ENCODE assay signal across 24 cellular contexts in genomic region chr15:64251658-64252057, GRCh38.
DNase-seq lines count a peak whose midpoint lies in the region; ATAC-seq and TF ChIP-seq lines count a peak whose summit lies in the region.
"Had no signal": no experiment of that assay in that cellular context is flagged by ENCODE, and none has a peak within 500 bp of the region (broad histone marks: within the 10 kb centered on the region; RNA-seq: fewer than 3 reads in every experiment).

No MANE protein-coding gene starts in this region.

- H3K9me3 ChIP-seq in IMR-90 (ENCODE audit: control insufficient read depth, insufficient read depth, low read length) = no peaks in the 10 kb centered on the region; the same call in 1 of the 2 replicates
- H3K9me3 ChIP-seq: Caco-2, MG63 had no signal

- H2AK9ac ChIP-seq in IMR-90 (replicated peaks; ENCODE audit: low read depth, low read length, poor library complexity) = no peak overlapping the region

- peaks cover 22 to 44% of the 10 kb centered on the region in 2 experiments for H3K79me1 ChIP-seq in IMR-90 (ENCODE audit: low read depth in 1 of 2, low read length in 2 of 2)

- dilution Hi-C loops in IMR-90 (cut with HindIII; ENCODE audit: low sequenced_read_pairs, unreplicated experiment) = no loop called here

- H3K56ac ChIP-seq in IMR-90 (ENCODE audit: extremely low read depth, insufficient read depth, low read length) = no peak overlapping the region

- no peak overlapping the region for H2BK120ac ChIP-seq in IMR-90 (ENCODE audit: low read depth, low read length)

- H3K4me2 ChIP-seq in IMR-90 (ENCODE audit: low read depth, low read length) = peak overlapping the region; percentile 13; the same call in 1 of the 2 replicates
- H3K4me2 ChIP-seq: A549 had no signal

- H3K27ac Mint-ChIP-seq in WTC11 (peak overlapping the region; percentile 35; the same call in 1 of the 2 replicates), progenitor cell of endocrine pancreas (peak overlapping the region; percentile 15)
- H3K27ac Mint-ChIP-seq in effector memory CD8-positive, alpha-beta T cell = peak overlapping the region; percentile 26 to 94
- H3K27ac Mint-ChIP-seq: CD8-positive, alpha-beta T cell had no signal

- no peak for TF ChIP-seq CTCF in IMR-90 (conservative IDR thresholded peaks at IDR 0.05; ENCODE audit: low read depth, low read length)
- TF ChIP-seq CTCF in WTC11 (IDR thresholded peaks at IDR 0.05) = no peak
- TF ChIP-seq CTCF in progenitor cell of endocrine pancreas (IDR thresholded peaks at IDR 0.05; ENCODE audit: unreplicated experiment) = no peak

- H3K27ac ChIP-seq in IMR-90 (ENCODE audit: insufficient read depth, low read length) = no peak overlapping the region
- H3K27ac ChIP-seq: A549, RWPE1 had no signal

- no peaks in the 10 kb centered on the region for H3K27me3 ChIP-seq in IMR-90 (ENCODE audit: control insufficient read depth, insufficient read depth, low read length)
- H3K27me3 ChIP-seq: MG63 had no signal

- H3K4me3 ChIP-seq in IMR-90 (ENCODE audit: insufficient read depth, low read depth, low read length) = no peak overlapping the region
- H3K4me3 ChIP-seq: A549, K562, MG63 had no signal

- H3K9ac ChIP-seq in IMR-90 (ENCODE audit: low read depth, low read length) = no peak overlapping the region

- peaks cover 5% of the 10 kb centered on the region for H3K4me1 ChIP-seq in IMR-90 (ENCODE audit: control insufficient read depth, insufficient read depth, low read length)

- intact Hi-C loops in IMR-90 (cut with micrococcal nuclease) = no loop called here

- no peak overlapping the region for H4K5ac ChIP-seq in IMR-90 (ENCODE audit: low read depth, low read length)

- H3K36me3 Mint-ChIP-seq in WTC11 = no peaks in the 10 kb centered on the region
- peaks cover 9% of the 10 kb centered on the region for H3K36me3 Mint-ChIP-seq in effector memory CD8-positive, alpha-beta T cell (ENCODE audit: insufficient read depth)
- H3K36me3 Mint-ChIP-seq in progenitor cell of endocrine pancreas (ENCODE audit: insufficient read depth) = peaks cover 11% of the 10 kb centered on the region

- CTCF ChIA-PET in IMR-90 (lab: Yijun Ruan, JAX) (interaction anchor here (0.5 to 1.4 kb wide), 3 partner anchors 9 to 23 kb away, joined by 3 to 6 read pairs (median 4); no protein-coding TSS in a partner anchor), WTC11 (lab: Charles Lee) (no interaction called here)

- H3K4ac ChIP-seq in IMR-90 (ENCODE audit: low read depth, low read length) = no peak overlapping the region

- no peak overlapping the region for H2AFZ ChIP-seq in IMR-90 (replicated peaks; ENCODE audit: low read length, poor library complexity)

- no TSS peak for BruUV-seq in IMR-90 (replicated peaks; lab: Mats Ljungman, UMichigan)

- no peak overlapping the region for H2BK5ac ChIP-seq in IMR-90 (ENCODE audit: low read depth, low read length, poor library complexity, severe bottlenecking)

- TF ChIP-seq POLR2A in IMR-90 (IDR thresholded peaks at IDR 0.05; ENCODE audit: low read depth, low read length) = no peak

- H4K8ac ChIP-seq in IMR-90 (ENCODE audit: low read depth in 2 of 2, low read length in 2 of 2) = no peak overlapping the region

- H4K91ac ChIP-seq in IMR-90 (ENCODE audit: insufficient read depth, low read depth, low read length) = no peak overlapping the region

- POLR2A ChIA-PET in IMR-90 (lab: Charles Lee; ENCODE audit: unreplicated experiment) = no interaction called here
- POLR2A ChIA-PET in WTC11 (lab: Charles Lee) = no interaction called here

- peaks cover 3% of the 10 kb centered on the region; the same call in 1 of the 2 replicates for H3K9me1 ChIP-seq in IMR-90 (ENCODE audit: insufficient read depth, low read length)

- no peaks in the 10 kb centered on the region for H3K27me3 Mint-ChIP-seq in WTC11 (ENCODE audit: low read depth)
- H3K27me3 Mint-ChIP-seq in effector memory CD8-positive, alpha-beta T cell = no peaks in the 10 kb centered on the region
- H3K27me3 Mint-ChIP-seq in progenitor cell of endocrine pancreas = no peaks in the 10 kb centered on the region

- H4K20me1 ChIP-seq in IMR-90 (ENCODE audit: insufficient read depth, low read length) = peaks cover 30% of the 10 kb centered on the region; the same call in 1 of the 2 replicates

- in situ Hi-C loops in IMR-90 (cut with MboI; ENCODE audit: low sequenced_read_pairs) = no loop called here

- no peak overlapping the region for H3K14ac ChIP-seq in IMR-90 (replicated peaks; ENCODE audit: low read depth, low read length)

- no peak overlapping the region for H3K18ac ChIP-seq in IMR-90 (ENCODE audit: low read depth, low read length)

- no peak for ATAC-seq in IMR-90 (ENCODE audit: low read depth)
- ATAC-seq in WTC11 = no peak
- ATAC-seq in effector memory CD8-positive, alpha-beta T cell (replicated peaks) = no peak
- ATAC-seq in HG03469 (IDR thresholded peaks at IDR 0.05; ENCODE audit: unreplicated experiment) = no peak
- ATAC-seq: A549, HCT116, HepG2, K562 had no signal

- no peak overlapping the region for H2AK5ac ChIP-seq in IMR-90 (ENCODE audit: low read depth, low read length)

- no peaks in the 10 kb centered on the region for H3K36me3 ChIP-seq in IMR-90 (ENCODE audit: control insufficient read depth, insufficient read depth, low read length)
- H3K36me3 ChIP-seq: MG63 had no signal

- no peak overlapping the region for H3K23ac ChIP-seq in IMR-90 (ENCODE audit: low read depth, low read length)

- no peak overlapping the region for H2BK20ac ChIP-seq in IMR-90 (ENCODE audit: low read depth, low read length)

- H2BK15ac ChIP-seq in IMR-90 (ENCODE audit: low read depth, low read length) = no peak overlapping the region

- no peak for DNase-seq in IMR-90
- DNase-seq in WTC11 (ENCODE audit: low spot score) = no peak
- no peak for DNase-seq in effector memory CD8-positive, alpha-beta T cell
- DNase-seq in progenitor cell of endocrine pancreas (ENCODE audit: low spot score, unreplicated experiment) = no peak
- no peak for DNase-seq in RKO (ENCODE audit: low spot score)
- no peak for DNase-seq in activated naive CD4-positive, alpha-beta T cell (lab: John Stamatoyannopoulos, UW)
- DNase-seq: C1 segment of cervical spinal cord, Caco-2, DMS79, GF-D8, Kasumi-1, MG63, NCI-H1105 treated with DMSO at 0.1 percent for 48 hours, NCI-H146, NCI-H446 treated with DMSO at 0.1 percent for 48 hours, NCI-H526, SHP77 had no signal

- H3K9me3 Mint-ChIP-seq in WTC11 = no peaks in the 10 kb centered on the region
- no peaks in the 10 kb centered on the region for H3K9me3 Mint-ChIP-seq in effector memory CD8-positive, alpha-beta T cell
- H3K9me3 Mint-ChIP-seq in progenitor cell of endocrine pancreas (ENCODE audit: low read depth) = peaks cover 2% of the 10 kb centered on the region
- H3K9me3 Mint-ChIP-seq: CD8-positive, alpha-beta T cell had no signal

- no peak for TF ChIP-seq RAD21 in IMR-90 (IDR thresholded peaks at IDR 0.05; ENCODE audit: low read length)

- H3K4me3 Mint-ChIP-seq in WTC11 (no peak overlapping the region), progenitor cell of endocrine pancreas (ENCODE audit: low read depth) (no peak overlapping the region)
- H3K4me3 Mint-ChIP-seq in effector memory CD8-positive, alpha-beta T cell = no peak overlapping the region
- H3K4me3 Mint-ChIP-seq: CD8-positive, alpha-beta T cell had no signal

- H3K4me1 Mint-ChIP-seq in WTC11 = peaks cover 31% of the 10 kb centered on the region
- H3K4me1 Mint-ChIP-seq in effector memory CD8-positive, alpha-beta T cell (ENCODE audit: low read depth in 2 of 2) = peaks cover 14 to 42% of the 10 kb centered on the region in 2 donors
- H3K4me1 Mint-ChIP-seq in progenitor cell of endocrine pancreas (ENCODE audit: low read depth) = peaks cover 39% of the 10 kb centered on the region

TF ChIP-seq in IMR-90, 13 proteins besides CTCF, POLR2A, EP300 and RAD21 (continues in another document):
- no peak for TF ChIP-seq RFX5 (IDR thresholded peaks at IDR 0.05; ENCODE audit: low read depth, low read length)
- TF ChIP-seq, protein P1, sequence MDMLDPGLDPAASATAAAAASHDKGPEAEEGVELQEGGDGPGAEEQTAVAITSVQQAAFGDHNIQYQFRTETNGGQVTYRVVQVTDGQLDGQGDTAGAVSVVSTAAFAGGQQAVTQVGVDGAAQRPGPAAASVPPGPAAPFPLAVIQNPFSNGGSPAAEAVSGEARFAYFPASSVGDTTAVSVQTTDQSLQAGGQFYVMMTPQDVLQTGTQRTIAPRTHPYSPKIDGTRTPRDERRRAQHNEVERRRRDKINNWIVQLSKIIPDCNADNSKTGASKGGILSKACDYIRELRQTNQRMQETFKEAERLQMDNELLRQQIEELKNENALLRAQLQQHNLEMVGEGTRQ (IDR thresholded peaks at IDR 0.05; ENCODE audit: low read depth, low read length) = no peak
- TF ChIP-seq, protein P2, sequence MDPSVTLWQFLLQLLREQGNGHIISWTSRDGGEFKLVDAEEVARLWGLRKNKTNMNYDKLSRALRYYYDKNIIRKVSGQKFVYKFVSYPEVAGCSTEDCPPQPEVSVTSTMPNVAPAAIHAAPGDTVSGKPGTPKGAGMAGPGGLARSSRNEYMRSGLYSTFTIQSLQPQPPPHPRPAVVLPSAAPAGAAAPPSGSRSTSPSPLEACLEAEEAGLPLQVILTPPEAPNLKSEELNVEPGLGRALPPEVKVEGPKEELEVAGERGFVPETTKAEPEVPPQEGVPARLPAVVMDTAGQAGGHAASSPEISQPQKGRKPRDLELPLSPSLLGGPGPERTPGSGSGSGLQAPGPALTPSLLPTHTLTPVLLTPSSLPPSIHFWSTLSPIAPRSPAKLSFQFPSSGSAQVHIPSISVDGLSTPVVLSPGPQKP (IDR thresholded peaks at IDR 0.05; ENCODE audit: borderline replicate concordance, low read depth, low read length) = no peak

TF ChIP-seq in WTC11, 78 proteins besides CTCF, POLR2A, EP300 and RAD21 (continues in another document):
- TF ChIP-seq USF1 (CRISPR knock-in tag; IDR thresholded peaks at IDR 0.05) (no peak), ZNF232 (CRISPR knock-in tag; IDR thresholded peaks at IDR 0.05) (no peak), SOX15 (CRISPR knock-in tag; IDR thresholded peaks at IDR 0.05) (no peak)
